1 cellular context compared by ENCODE assay signal in the genomic region with DNA sequence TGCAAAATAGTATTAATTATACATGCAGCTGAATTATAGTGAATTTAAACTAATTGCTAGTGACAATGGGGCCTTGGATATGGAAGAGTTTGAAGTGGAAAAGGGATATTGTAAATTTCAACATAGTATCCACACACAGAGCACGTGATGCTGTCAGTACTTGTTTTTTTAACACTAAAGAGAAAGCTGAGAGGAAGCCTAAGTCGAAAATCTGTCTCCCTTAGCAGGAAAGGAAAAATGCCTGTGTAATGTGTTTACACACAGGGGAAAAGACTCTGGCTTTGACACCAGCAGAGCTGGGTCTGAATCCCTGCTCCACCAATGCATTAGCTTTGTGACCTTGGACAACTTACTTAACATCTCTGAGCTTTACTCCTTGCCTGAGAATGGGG.
TF ChIP-seq lines count a peak whose summit lies in the region.

No MANE protein-coding gene starts in this region.

TF ChIP-seq in K562, 482 proteins besides CTCF, POLR2A, EP300 and RAD21:
- TF ChIP-seq SIN3A (IDR thresholded peaks at IDR 0.05; ENCODE audit: borderline replicate concordance in 2 of 2, control insufficient read depth in 1 of 2, low read depth in 2 of 2, low read length in 2 of 2) (no peak), SAFB2 (IDR thresholded peaks at IDR 0.05; ENCODE audit: borderline replicate concordance, low read depth, low read length, severe bottlenecking) (no peak), NR4A1 (CRISPR knock-in tag; IDR thresholded peaks at IDR 0.05) (no peak), NR4A1 (tag; IDR thresholded peaks at IDR 0.05) (no peak), ZFP36 (IDR thresholded peaks at IDR 0.05; ENCODE audit: low read depth, low read length, partially characterized antibody) (peak; percentile 16), PPARD (CRISPR knock-in tag; IDR thresholded peaks at IDR 0.05) (no peak), DPF2 (IDR thresholded peaks at IDR 0.05) (no peak)
- TF ChIP-seq, protein P1, sequence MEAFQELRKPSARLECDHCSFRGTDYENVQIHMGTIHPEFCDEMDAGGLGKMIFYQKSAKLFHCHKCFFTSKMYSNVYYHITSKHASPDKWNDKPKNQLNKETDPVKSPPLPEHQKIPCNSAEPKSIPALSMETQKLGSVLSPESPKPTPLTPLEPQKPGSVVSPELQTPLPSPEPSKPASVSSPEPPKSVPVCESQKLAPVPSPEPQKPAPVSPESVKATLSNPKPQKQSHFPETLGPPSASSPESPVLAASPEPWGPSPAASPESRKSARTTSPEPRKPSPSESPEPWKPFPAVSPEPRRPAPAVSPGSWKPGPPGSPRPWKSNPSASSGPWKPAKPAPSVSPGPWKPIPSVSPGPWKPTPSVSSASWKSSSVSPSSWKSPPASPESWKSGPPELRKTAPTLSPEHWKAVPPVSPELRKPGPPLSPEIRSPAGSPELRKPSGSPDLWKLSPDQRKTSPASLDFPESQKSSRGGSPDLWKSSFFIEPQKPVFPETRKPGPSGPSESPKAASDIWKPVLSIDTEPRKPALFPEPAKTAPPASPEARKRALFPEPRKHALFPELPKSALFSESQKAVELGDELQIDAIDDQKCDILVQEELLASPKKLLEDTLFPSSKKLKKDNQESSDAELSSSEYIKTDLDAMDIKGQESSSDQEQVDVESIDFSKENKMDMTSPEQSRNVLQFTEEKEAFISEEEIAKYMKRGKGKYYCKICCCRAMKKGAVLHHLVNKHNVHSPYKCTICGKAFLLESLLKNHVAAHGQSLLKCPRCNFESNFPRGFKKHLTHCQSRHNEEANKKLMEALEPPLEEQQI (IDR thresholded peaks at IDR 0.05), result no peak
- TF ChIP-seq, protein P2, sequence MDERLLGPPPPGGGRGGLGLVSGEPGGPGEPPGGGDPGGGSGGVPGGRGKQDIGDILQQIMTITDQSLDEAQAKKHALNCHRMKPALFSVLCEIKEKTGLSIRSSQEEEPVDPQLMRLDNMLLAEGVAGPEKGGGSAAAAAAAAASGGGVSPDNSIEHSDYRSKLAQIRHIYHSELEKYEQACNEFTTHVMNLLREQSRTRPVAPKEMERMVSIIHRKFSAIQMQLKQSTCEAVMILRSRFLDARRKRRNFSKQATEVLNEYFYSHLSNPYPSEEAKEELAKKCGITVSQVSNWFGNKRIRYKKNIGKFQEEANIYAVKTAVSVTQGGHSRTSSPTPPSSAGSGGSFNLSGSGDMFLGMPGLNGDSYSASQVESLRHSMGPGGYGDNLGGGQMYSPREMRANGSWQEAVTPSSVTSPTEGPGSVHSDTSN (CRISPR knock-in tag; IDR thresholded peaks at IDR 0.05; ENCODE audit: low read depth), result no peak
- TF ChIP-seq, protein P2 (tag; conservative IDR thresholded peaks at IDR 0.05; ENCODE audit: low read depth), result no peak
